8 cellular contexts compared by ENCODE assay signal in genomic region chr7:39732837-39733804, GRCh38.
DNase-seq lines count a peak whose midpoint lies in the region; ATAC-seq and TF ChIP-seq lines count a peak whose summit lies in the region.

No MANE protein-coding gene starts in this region.

- DNase-seq in BE2C (peak; percentile 97), GM19240 (ENCODE audit: insufficient read length, low spot score) (peak; percentile 87), NCI-H524 (lab: John Stamatoyannopoulos, UW) (peak; percentile 94 to 96), colonic mucosa (peak; percentile 90), left colon (peak; percentile 94 to 95)
- peak; percentile 100 for DNase-seq in activated CD4-positive, alpha-beta T cell treated with anti-CD3 and anti-CD28 coated beads for 48 hours
- peak; percentile 90 to 96 for DNase-seq in stimulated activated CD4-positive, alpha-beta T cell treated with anti-CD3 and anti-CD28 coated beads, Interleukin-1b, Interleukin-23, amount 100 ng/mL, for 4 hours (ENCODE audit: low read depth in 2 of 2)

- H3K9me3 ChIP-seq in BE2C: no peaks in the 10 kb centered on the region
- no peaks in the 10 kb centered on the region for H3K9me3 ChIP-seq in colonic mucosa

- H3K27me3 ChIP-seq in BE2C (no peaks in the 10 kb centered on the region), colonic mucosa (no peaks in the 10 kb centered on the region)

- peak overlapping the region; percentile 38 for H3K27ac ChIP-seq in colonic mucosa

- H3K36me3 ChIP-seq in BE2C: no peaks in the 10 kb centered on the region
- H3K36me3 ChIP-seq in colonic mucosa: no peaks in the 10 kb centered on the region

- H3K4me3 ChIP-seq in BE2C (ENCODE audit: low read depth, low read length): peak overlapping the region; percentile 77
- H3K4me3 ChIP-seq in colonic mucosa: peak overlapping the region; percentile 46

- intact Hi-C loops in colonic mucosa (cut with DNase I): loop anchor here (10.0 kb wide), 1 partner anchor 108 kb away; the partner anchor contains the start of gene RALA
- intact Hi-C loops in left colon (cut with DNase I, micrococcal nuclease): no loop called here

- TF ChIP-seq CTCF in BE2C (IDR thresholded peaks at IDR 0.05; ENCODE audit: low read depth, low read length) (no peak), colonic mucosa (IDR thresholded peaks at IDR 0.05) (no peak)

- H3K4me1 ChIP-seq in BE2C (peaks cover 7% of the 10 kb centered on the region), colonic mucosa (no peaks in the 10 kb centered on the region)

- H3K9ac ChIP-seq in colonic mucosa (ENCODE audit: low read depth in 2 of 2, low read length in 2 of 2): peak overlapping the region; percentile 36 to 86

- peak; percentile 89 for ATAC-seq in HG03457 (IDR thresholded peaks at IDR 0.05; ENCODE audit: unreplicated experiment)
- peak; percentile 91 for ATAC-seq in left colon

Comparison
In these comparisons a context has a peak if more than half of its experiments do, and no peak if none do; other contexts are left out.
1. Peak in every context shown above with its lines: DNase-seq, ATAC-seq, H3K4me3 ChIP-seq and H3K27ac ChIP-seq.